In the genomic region with DNA sequence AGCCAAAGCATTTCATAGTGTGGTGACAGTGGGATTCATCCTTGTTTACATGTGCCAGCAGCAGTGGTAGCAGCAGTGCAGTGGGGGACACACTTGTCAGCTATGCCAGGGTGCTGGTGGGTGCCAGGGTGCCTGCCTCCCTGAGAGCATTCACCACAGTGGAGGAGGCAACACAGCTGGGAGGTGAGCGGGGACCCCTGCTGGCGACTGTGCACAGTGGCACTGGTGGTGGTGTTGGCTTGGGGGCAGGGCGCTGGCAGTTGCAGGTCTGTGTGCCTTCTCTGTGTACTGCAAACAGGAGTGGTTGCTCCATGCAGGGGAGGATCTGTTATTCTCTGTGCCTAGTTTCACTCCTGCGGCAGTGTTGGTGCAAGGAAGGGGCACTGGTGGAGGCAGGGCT, we compare ENCODE assay signal across 1 cellular context.
TF ChIP-seq lines count a peak whose summit lies in the region.

No MANE protein-coding gene starts in this region.

TF ChIP-seq in K562, 482 proteins besides CTCF, POLR2A, EP300 and RAD21:
- TF ChIP-seq STAT5A (IDR thresholded peaks at IDR 0.05; ENCODE audit: borderline replicate concordance, low read length) (no peak), ELK3 (CRISPR knock-in tag; IDR thresholded peaks at IDR 0.05) (no peak), USF1 (CRISPR knock-in tag; IDR thresholded peaks at IDR 0.05) (no peak), RCOR1 (IDR thresholded peaks at IDR 0.05; ENCODE audit: borderline replicate concordance in 1 of 2, low read depth in 2 of 2, low read length in 2 of 2) (no peak), PCBP1 (IDR thresholded peaks at IDR 0.05; ENCODE audit: low read depth, low read length, poor library complexity, severe bottlenecking) (no peak), POU5F1 (IDR thresholded peaks at IDR 0.05; ENCODE audit: borderline replicate concordance, low read depth, low read length, partially characterized antibody) (no peak), ZNF239 (CRISPR knock-in tag; IDR thresholded peaks at IDR 0.05) (no peak), TRIM24 (IDR thresholded peaks at IDR 0.05) (no peak), CBX1 (IDR thresholded peaks at IDR 0.05; ENCODE audit: low read depth) (no peak), ZNF445 (CRISPR knock-in tag; IDR thresholded peaks at IDR 0.05; ENCODE audit: low read depth) (no peak)
- TF ChIP-seq, protein P1, sequence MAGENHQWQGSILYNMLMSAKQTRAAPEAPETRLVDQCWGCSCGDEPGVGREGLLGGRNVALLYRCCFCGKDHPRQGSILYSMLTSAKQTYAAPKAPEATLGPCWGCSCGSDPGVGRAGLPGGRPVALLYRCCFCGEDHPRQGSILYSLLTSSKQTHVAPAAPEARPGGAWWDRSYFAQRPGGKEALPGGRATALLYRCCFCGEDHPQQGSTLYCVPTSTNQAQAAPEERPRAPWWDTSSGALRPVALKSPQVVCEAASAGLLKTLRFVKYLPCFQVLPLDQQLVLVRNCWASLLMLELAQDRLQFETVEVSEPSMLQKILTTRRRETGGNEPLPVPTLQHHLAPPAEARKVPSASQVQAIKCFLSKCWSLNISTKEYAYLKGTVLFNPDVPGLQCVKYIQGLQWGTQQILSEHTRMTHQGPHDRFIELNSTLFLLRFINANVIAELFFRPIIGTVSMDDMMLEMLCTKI (IDR thresholded peaks at IDR 0.05; ENCODE audit: partially characterized antibody): no peak
